Comparison of ENCODE assay signal across 5 cellular contexts in genomic region chr6:129574605-129575004, GRCh38.
DNase-seq lines count a peak whose midpoint lies in the region; ATAC-seq, FAIRE-seq and TF ChIP-seq lines count a peak whose summit lies in the region.
"Not testable (repeated sequence)": the region's sequence is repeated elsewhere in the genome, so short reads cannot be mapped to it uniquely, and the experiment has no call there.

No MANE protein-coding gene starts in this region.

- H3K79me2 ChIP-seq in K562 (ENCODE audit: control insufficient read depth, insufficient read depth, low read length); HepG2 (ENCODE audit: insufficient read depth, low read length); osteoblast (ENCODE audit: insufficient read depth, low read length): not testable (repeated sequence)

- not testable (repeated sequence) for H3K27me3 ChIP-seq in K562 (ENCODE audit: control insufficient read depth in 2 of 2, insufficient read depth in 2 of 2, low read length in 2 of 2); HepG2 (ENCODE audit: control insufficient read depth in 1 of 2, insufficient read depth in 2 of 2, low read length in 2 of 2); osteoblast (ENCODE audit: insufficient read depth, low read length)

- H3K27me3 Mint-ChIP-seq in endothelial cell (ENCODE audit: unreplicated experiment), result peaks cover 13% of the 10 kb centered on the region

- CTCF ChIA-PET in HEK293 (lab: Yijun Ruan, JAX), result interaction anchor here (0.6 to 4.1 kb wide), 21 partner anchors 8 to 793 kb away, joined by 3 to 95 read pairs (median 3); no protein-coding TSS in a partner anchor
- CTCF ChIA-PET in K562 (lab: Yijun Ruan, JAX; ENCODE audit: low intra/inter-chr PET ratio), result interaction anchor here (1.7 kb wide), 1 partner anchor 76 kb away, joined by 13 read pairs; no protein-coding TSS in a partner anchor
- CTCF ChIA-PET in HepG2 (lab: Yijun Ruan, JAX; ENCODE audit: low intra/inter-chr PET ratio, low total read pairs), result interaction anchor here (2.4 kb wide), 1 partner anchor 75 kb away, joined by 21 read pairs; no protein-coding TSS in a partner anchor

- H3K9me3 ChIP-seq in HEK293 (ENCODE audit: control insufficient read depth, insufficient read depth, low read depth, low read length); K562 (replicated peaks; ENCODE audit: control insufficient read depth, insufficient read depth, low read depth, low read length); HepG2 (ENCODE audit: low read length); osteoblast (ENCODE audit: low read depth, low read length): not testable (repeated sequence)

- not testable (repeated sequence) for H4K20me1 ChIP-seq in K562 (replicated peaks; ENCODE audit: control insufficient read depth, insufficient read depth, low read length); HepG2 (ENCODE audit: insufficient read depth, low read length); osteoblast (ENCODE audit: insufficient read depth, low read length)

- not testable (repeated sequence) for H3K36me3 ChIP-seq in HEK293 (ENCODE audit: control insufficient read depth in 2 of 2, insufficient read depth in 1 of 2, low read length in 2 of 2); K562 (ENCODE audit: control insufficient read depth, insufficient read depth, low read length); osteoblast (ENCODE audit: insufficient read depth, low read length)
- peaks cover 8 to 19% of the 10 kb centered on the region in 2 experiments; a peak in 4 of 5 replicates for H3K36me3 ChIP-seq in HepG2 (replicated peaks in 1 of 2; ENCODE audit: control insufficient read depth in 1 of 2, insufficient read depth in 2 of 2, low read length in 2 of 2)

- peak overlapping the region; percentile 14 for H3K4me3 Mint-ChIP-seq in endothelial cell (ENCODE audit: unreplicated experiment)

- not testable (repeated sequence) for ATAC-seq in K562, HepG2

- H3K9me3 Mint-ChIP-seq in endothelial cell (ENCODE audit: unreplicated experiment), result not testable (repeated sequence)

- not testable (repeated sequence) for H3K4me1 Mint-ChIP-seq in endothelial cell (ENCODE audit: unreplicated experiment)

- POLR2A ChIA-PET in HEK293 (lab: Yijun Ruan, JAX); K562 (lab: Yijun Ruan, JAX); HepG2 (lab: Yijun Ruan, JAX): not testable (repeated sequence)

- not testable (repeated sequence) for H3K4me3 ChIP-seq in HEK293 (ENCODE audit: low read depth, low read length); K562; HepG2 (replicated peaks in 1 of 3; ENCODE audit: insufficient read depth in 1 of 3, low read depth in 2 of 3, low read length in 3 of 3); osteoblast (ENCODE audit: insufficient read depth, low read length)

- not testable (repeated sequence) for H3K27ac ChIP-seq in HEK293 (ENCODE audit: extremely low read depth, low read depth, low read length); K562 (ENCODE audit: extremely low read depth, low read depth, low read length); HepG2 (ENCODE audit: extremely low read length, insufficient read depth, low read length); osteoblast (ENCODE audit: low read depth, low read length)

- H3K4me2 ChIP-seq in K562 (ENCODE audit: insufficient read depth, low read length); HepG2 (ENCODE audit: low read depth, low read length): not testable (repeated sequence)
- peak overlapping the region; percentile 82 for H3K4me2 ChIP-seq in osteoblast (ENCODE audit: insufficient read depth, low read length)

- H3K36me3 Mint-ChIP-seq in endothelial cell (ENCODE audit: low read depth, unreplicated experiment), result peaks cover 44% of the 10 kb centered on the region

- not testable (repeated sequence) for H3K9ac ChIP-seq in K562 (ENCODE audit: insufficient read depth in 1 of 2, low read depth in 2 of 2, low read length in 2 of 2); HepG2 (ENCODE audit: insufficient read depth, low read depth, low read length)

- not testable (repeated sequence) for H2AFZ ChIP-seq in K562 (ENCODE audit: low read depth, low read length); HepG2 (ENCODE audit: low read length); osteoblast (ENCODE audit: low read length)

- DNase-seq in K562 (ENCODE audit: extremely low read depth in 1 of 4, low spot score in 3 of 4); endothelial cell (ENCODE audit: low spot score); HepG2 (ENCODE audit: low spot score); osteoblast (ENCODE audit: insufficient read length, low spot score, missing footprints): not testable (repeated sequence)

- not testable (repeated sequence) for TF ChIP-seq EP300 in K562 (IDR thresholded peaks at IDR 0.05; ENCODE audit: low read length); HepG2 (IDR thresholded peaks at IDR 0.05; ENCODE audit: low read depth in 2 of 2, low read length in 2 of 2); HepG2 (CRISPR knock-in tag; IDR thresholded peaks at IDR 0.05; ENCODE audit: borderline replicate concordance)

- in situ Hi-C loops in K562 (cut with MboI), result loop anchor here (25.0 kb wide), 1 partner anchor 438 kb away; the partner anchor contains the start of gene L3MBTL3
- in situ Hi-C loops in HepG2 (cut with HindIII; ENCODE audit: extremely low pct_ligation_motif_present, low pct_unique_long_range_greater_than_20kb), result not testable (repeated sequence)

- WGBS in K562 (ENCODE audit: insufficient coverage, low coverage, missing lambda C conversion rate), result 78% methylated on average over 5 of the region's 5 CpGs
- 97% methylated on average over 5 of the region's 5 CpGs for WGBS in HepG2 (ENCODE audit: low lambda C conversion rate)

- not testable (repeated sequence) for TF ChIP-seq POLR2A in K562 (conservative IDR thresholded peaks at IDR 0.05); HepG2 (IDR thresholded peaks at IDR 0.05; ENCODE audit: insufficient read depth in 1 of 2, low read depth in 2 of 2, low read length in 2 of 2)

- TF ChIP-seq CTCF in HEK293 (tag by site-specific recombination; IDR thresholded peaks at IDR 0.05); K562 (IDR thresholded peaks at IDR 0.05 in 2 of 3, conservative IDR thresholded peaks at IDR 0.05 in 1 of 3; ENCODE audit: insufficient read depth in 2 of 3, low read depth in 1 of 3, low read length in 3 of 3); endothelial cell (IDR thresholded peaks at IDR 0.05; ENCODE audit: unreplicated experiment); HepG2 (CRISPR knock-in tag; IDR thresholded peaks at IDR 0.05); osteoblast (IDR thresholded peaks at IDR 0.05; ENCODE audit: extremely low read depth, low read depth, low read length): not testable (repeated sequence)

- H3K4me1 ChIP-seq in HEK293 (ENCODE audit: control insufficient read depth, insufficient read depth, low read length); K562 (replicated peaks in 1 of 2; ENCODE audit: control insufficient read depth in 2 of 2, insufficient read depth in 2 of 2, low read length in 2 of 2); HepG2 (ENCODE audit: insufficient read depth, low read length); osteoblast (ENCODE audit: insufficient read depth, low read length): not testable (repeated sequence)

- TF ChIP-seq RAD21 in K562 (CRISPR knock-in tag; conservative IDR thresholded peaks at IDR 0.05 in 1 of 2, IDR thresholded peaks at IDR 0.05 in 1 of 2); HepG2 (CRISPR knock-in tag; IDR thresholded peaks at IDR 0.05): not testable (repeated sequence)

- not testable (repeated sequence) for H3K27ac Mint-ChIP-seq in endothelial cell (ENCODE audit: unreplicated experiment)

- intact Hi-C loops in K562 (cut with micrococcal nuclease) (loop anchor here (1.0 kb wide), 1 partner anchor 75 kb away; no protein-coding TSS in a partner anchor), HepG2 (cut with micrococcal nuclease; ENCODE audit: unreplicated experiment) (loop anchor here (1.0 kb wide), 1 partner anchor 75 kb away; no protein-coding TSS in a partner anchor)

- H3K9me1 ChIP-seq in K562 (ENCODE audit: control insufficient read depth, insufficient read depth, low read length), result not testable (repeated sequence)

- BruUV-seq in K562 (replicated peaks; lab: Mats Ljungman, UMichigan); HepG2 (replicated peaks; lab: Mats Ljungman, UMichigan): not testable (repeated sequence)

- FAIRE-seq in K562 (lab: Jason Lieb, UNC); HepG2 (lab: Jason Lieb, UNC): not testable (repeated sequence)

TF ChIP-seq in HEK293, 187 proteins besides CTCF, POLR2A, EP300 and RAD21:
- peak; percentile 94 for TF ChIP-seq ZNF146 (tag by site-specific recombination; IDR thresholded peaks at IDR 0.05)
- TF ChIP-seq ZNF580 (tag by site-specific recombination; IDR thresholded peaks at IDR 0.05), result 0 out of 2 replicates have a peak, but pooled peaks have one; percentile 33

TF ChIP-seq in K562, 482 proteins besides CTCF, POLR2A, EP300 and RAD21:
- TF ChIP-seq BCOR (IDR thresholded peaks at IDR 0.05) (peak; percentile 54), ZNF146 (CRISPR knock-in tag; IDR thresholded peaks at IDR 0.05; ENCODE audit: unreplicated experiment) (peak; percentile 78)

TF ChIP-seq in HepG2, 621 proteins besides CTCF, POLR2A, EP300 and RAD21:
- 0 out of 2 replicates have a peak, but pooled peaks have one; percentile 31 for TF ChIP-seq ZMYM3 (CRISPR knock-in tag; IDR thresholded peaks at IDR 0.05)
